ENCODE assay signal across 20 cellular contexts in the genomic region with DNA sequence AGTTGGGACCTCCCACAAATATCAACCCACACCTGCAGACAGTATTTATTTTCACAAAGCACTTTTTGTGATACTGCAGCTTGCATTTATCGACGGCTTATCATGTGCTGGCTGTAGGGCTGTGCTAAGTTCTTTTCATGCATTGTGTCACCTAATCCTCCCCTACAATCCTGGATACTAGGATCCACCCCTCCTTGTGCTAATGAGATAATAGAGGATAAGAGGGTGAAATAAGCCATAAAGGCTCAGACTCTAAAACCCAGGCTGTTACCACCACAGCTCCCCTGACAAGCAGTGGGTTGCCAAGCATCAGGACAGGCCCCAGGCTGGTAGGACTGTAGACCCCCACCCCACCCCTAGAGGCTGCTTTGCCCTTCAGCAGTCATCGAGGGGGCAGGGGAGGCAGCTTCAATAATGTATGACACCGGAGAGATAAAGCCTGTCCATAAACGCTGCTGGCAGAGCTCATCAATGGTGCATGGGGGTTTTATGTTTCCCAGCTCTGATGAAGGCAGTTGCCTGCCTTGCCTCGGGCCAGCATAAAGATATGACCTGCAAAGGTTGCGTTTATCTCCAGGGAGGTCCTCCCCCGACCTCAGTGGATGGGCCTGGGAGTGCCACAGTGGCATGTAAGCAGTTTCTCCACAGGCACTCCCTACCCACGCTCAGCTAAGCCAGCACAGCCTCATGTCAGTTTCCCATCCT.
DNase-seq lines count a peak whose midpoint lies in the region; FAIRE-seq and TF ChIP-seq lines count a peak whose summit lies in the region.
"Had no signal": no experiment of that assay in that cellular context is flagged by ENCODE, and none has a peak within 500 bp of the region (broad histone marks: within the 10 kb centered on the region; RNA-seq: fewer than 3 reads in every experiment).

No MANE protein-coding gene starts in this region.

- H3K4ac ChIP-seq in H1 (replicated peaks; ENCODE audit: insufficient read length, low read depth, low read length) = no peak overlapping the region

- H3K79me1 ChIP-seq in H1 (ENCODE audit: low read depth, low read length) = no peaks in the 10 kb centered on the region

- no peak overlapping the region for H3K4me3 ChIP-seq in H1 (ENCODE audit: extremely low read depth in 1 of 4, insufficient read depth in 2 of 4, low read depth in 3 of 4, low read length in 4 of 4)
- no peak overlapping the region for H3K4me3 ChIP-seq in neural progenitor cell
- no peak overlapping the region for H3K4me3 ChIP-seq in smooth muscle cell
- H3K4me3 ChIP-seq: BLaER1 treated with 17β-estradiol and CSF1 and Interleukin-3, amounts not matched to agents 10 nM and 100 nM; MG63 had no signal

- no peak overlapping the region for H3K23ac ChIP-seq in H1 (ENCODE audit: insufficient read length)

- no peak overlapping the region for H2BK5ac ChIP-seq in H1 (ENCODE audit: low read depth, low read length)

- H3K56ac ChIP-seq in H1 (replicated peaks; ENCODE audit: insufficient read length, low read depth, low read length) = no peak overlapping the region

- H3K36me3 ChIP-seq in H1 (ENCODE audit: control insufficient read depth in 2 of 4, insufficient read depth in 4 of 4, low read length in 3 of 4) = no peaks in the 10 kb centered on the region
- H3K36me3 ChIP-seq in neural progenitor cell = no peaks in the 10 kb centered on the region
- H3K36me3 ChIP-seq in smooth muscle cell (ENCODE audit: low read depth) = no peaks in the 10 kb centered on the region
- H3K36me3 ChIP-seq: BLaER1 treated with 17β-estradiol and CSF1 and Interleukin-3, amounts not matched to agents 10 nM and 100 nM; MG63 had no signal

- H3K4me2 ChIP-seq in H1 (ENCODE audit: insufficient read depth in 1 of 2, low read depth in 2 of 2, low read length in 2 of 2) (no peak overlapping the region), neural progenitor cell (peak overlapping the region; percentile 54), smooth muscle cell (no peak overlapping the region)
- H3K4me2 ChIP-seq: BLaER1 treated with 17β-estradiol and CSF1 and Interleukin-3, amounts not matched to agents 10 nM and 100 nM had no signal

- H2BK20ac ChIP-seq in H1 (ENCODE audit: low read length) = no peak overlapping the region

- no peak overlapping the region for H2BK12ac ChIP-seq in H1 (ENCODE audit: low read depth, low read length)

- H3K14ac ChIP-seq in H1 (ENCODE audit: insufficient read length) = peak overlapping the region; percentile 33

- H3K4me1 Mint-ChIP-seq in neural progenitor cell = peaks cover 24% of the 10 kb centered on the region
- H3K4me1 Mint-ChIP-seq: CD8-positive, alpha-beta memory T cell had no signal

- CTCF ChIA-PET in H1 (lab: Charles Lee; ENCODE audit: partially characterized antibody) = interaction anchor here (0.6 kb wide), 1 partner anchor 73 kb away, joined by 3 read pairs; no protein-coding TSS in a partner anchor

- H3K4me3 Mint-ChIP-seq in neural progenitor cell = peak overlapping the region; percentile 35
- H3K4me3 Mint-ChIP-seq: CD8-positive, alpha-beta memory T cell had no signal

- TF ChIP-seq POLR2A in H1 (IDR thresholded peaks at IDR 0.05; ENCODE audit: control extremely low read depth in 1 of 2, low read depth in 2 of 2, low read length in 2 of 2) = no peak

- DNase-seq in D341Med (ENCODE audit: low spot score) (peak; percentile 74), NCI-H1436 treated with DMSO at 0.1 percent for 48 hours (lab: John Stamatoyannopoulos, UW) (peak; percentile 28), H1 (ENCODE audit: low read depth in 1 of 2, low spot score in 2 of 2) (no peak), neural progenitor cell (ENCODE audit: low spot score) (peak; percentile 86), NOMO-1 treated with DMSO at 0.1 percent for 48 hours (lab: John Stamatoyannopoulos, UW; ENCODE audit: unreplicated experiment) (no peak), cerebellum (ENCODE audit: low spot score) (no peak), smooth muscle cell (lab: John Stamatoyannopoulos, UW; ENCODE audit: unreplicated experiment) (no peak)
- DNase-seq: CD8-positive, alpha-beta memory T cell; GF-D8; H7; NCI-H1092; NCI-H187; NCI-H2171; NCI-H446; NCI-H774 had no signal

- 0 out of 2 replicates have a peak, but pooled peaks cover 2% of the 10 kb centered on the region for H3K23me2 ChIP-seq in H1 (ENCODE audit: low read depth, low read length)

- no peak overlapping the region for H3K27ac ChIP-seq in H1 (ENCODE audit: low read depth, low read length)
- peak overlapping the region; percentile 45 for H3K27ac ChIP-seq in neural progenitor cell
- no peak overlapping the region for H3K27ac ChIP-seq in smooth muscle cell (ENCODE audit: low read depth)
- H3K27ac ChIP-seq: BLaER1 treated with 17β-estradiol and CSF1 and Interleukin-3, amounts not matched to agents 10 nM and 100 nM had no signal

- H3K79me2 ChIP-seq in H1 (ENCODE audit: control insufficient read depth in 1 of 2, insufficient read depth in 2 of 2, low read length in 2 of 2) = no peaks in the 10 kb centered on the region
- no peaks in the 10 kb centered on the region for H3K79me2 ChIP-seq in neural progenitor cell (ENCODE audit: low read depth)
- H3K79me2 ChIP-seq in smooth muscle cell (ENCODE audit: low read depth) = no peaks in the 10 kb centered on the region

- no peak overlapping the region for H4K91ac ChIP-seq in H1 (replicated peaks; ENCODE audit: insufficient read length, low read length)

- H3F3A ChIP-seq in neural progenitor cell (ENCODE audit: low read depth) (peaks cover 31% of the 10 kb centered on the region), smooth muscle cell (ENCODE audit: low read depth) (no peaks in the 10 kb centered on the region)

- H3K9me3 Mint-ChIP-seq in neural progenitor cell = peaks cover 15% of the 10 kb centered on the region

- H4K8ac ChIP-seq in H1 (ENCODE audit: extremely low read depth, insufficient read depth, low read length) = no peak overlapping the region

- peaks cover 0 to 2% (median 0%) of the 10 kb centered on the region in 4 experiments; a peak in 1 of 7 replicates for H3K27me3 ChIP-seq in H1 (replicated peaks in 1 of 4; ENCODE audit: control insufficient read depth in 3 of 4, extremely low read depth in 1 of 4, insufficient read depth in 3 of 4, low read length in 3 of 4)
- no peaks in the 10 kb centered on the region for H3K27me3 ChIP-seq in neural progenitor cell
- no peaks in the 10 kb centered on the region for H3K27me3 ChIP-seq in smooth muscle cell (ENCODE audit: low read depth)
- H3K27me3 ChIP-seq: MG63 had no signal

- H3K9me3 ChIP-seq in H1 (ENCODE audit: insufficient read depth in 2 of 2, low read depth in 1 of 2, low read length in 1 of 2) (peaks cover 0 to 3% of the 10 kb centered on the region in 2 experiments; a peak in 1 of 4 replicates), neural progenitor cell (ENCODE audit: low read depth) (no peaks in the 10 kb centered on the region), smooth muscle cell (replicated peaks; ENCODE audit: low read depth) (no peaks in the 10 kb centered on the region)

- TF ChIP-seq EP300 in H1 (IDR thresholded peaks at IDR 0.05; ENCODE audit: borderline replicate concordance in 1 of 2, low read depth in 2 of 2, low read length in 2 of 2) = no peak

- peaks cover 16% of the 10 kb centered on the region for H3K27me3 Mint-ChIP-seq in neural progenitor cell (ENCODE audit: insufficient read depth, low read depth)

- H2AFZ ChIP-seq in H1 (ENCODE audit: low read length) = no peak overlapping the region
- no peak overlapping the region for H2AFZ ChIP-seq in neural progenitor cell (replicated peaks)
- H2AFZ ChIP-seq in smooth muscle cell (ENCODE audit: low read depth) = no peak overlapping the region

- peak overlapping the region; percentile 72 for H3K27ac Mint-ChIP-seq in neural progenitor cell
- H3K27ac Mint-ChIP-seq: CD8-positive, alpha-beta memory T cell had no signal

- TF ChIP-seq CTCF in H1 (IDR thresholded peaks at IDR 0.05; ENCODE audit: control extremely low read depth in 1 of 3, insufficient read depth in 1 of 3, low read depth in 1 of 3, low read length in 3 of 3) (no peak), neural progenitor cell (IDR thresholded peaks at IDR 0.05) (peak; percentile 14), smooth muscle cell (IDR thresholded peaks at IDR 0.05; ENCODE audit: borderline replicate concordance, insufficient read depth, poor library complexity, severe bottlenecking) (no peak)

- no peak overlapping the region for H2BK120ac ChIP-seq in H1 (replicated peaks; ENCODE audit: low read depth, low read length)

- H4K20me1 ChIP-seq in H1 (replicated peaks in 1 of 2; ENCODE audit: control insufficient read depth in 1 of 2, insufficient read depth in 2 of 2, low read length in 2 of 2) (no peaks in the 10 kb centered on the region), neural progenitor cell (ENCODE audit: low read depth) (peaks cover 5% of the 10 kb centered on the region), smooth muscle cell (ENCODE audit: low read depth) (no peaks in the 10 kb centered on the region)
- H4K20me1 ChIP-seq: BLaER1 treated with 17β-estradiol and CSF1 and Interleukin-3, amounts not matched to agents 10 nM and 100 nM had no signal

- peaks cover 5% of the 10 kb centered on the region for H3K36me3 Mint-ChIP-seq in neural progenitor cell

- no peak overlapping the region; the same call in 1 of the 2 replicates for H2BK15ac ChIP-seq in H1 (ENCODE audit: low read length)

- POLR2A ChIA-PET in H1 (lab: Charles Lee; ENCODE audit: partially characterized antibody) = interaction anchor here (0.5 to 1.6 kb wide), 2 partner anchors 9 to 1734 kb away, joined by 3 read pairs; no protein-coding TSS in a partner anchor

- no peak overlapping the region for H2AK5ac ChIP-seq in H1 (ENCODE audit: low read depth, low read length)

- no peak overlapping the region for H4K5ac ChIP-seq in H1 (ENCODE audit: insufficient read length, low read depth, low read length)

- H3K18ac ChIP-seq in H1 (ENCODE audit: extremely low read depth, low read length) = no peak overlapping the region

- no peak for TF ChIP-seq RAD21 in H1 (IDR thresholded peaks at IDR 0.05 in 1 of 2, conservative IDR thresholded peaks at IDR 0.05 in 1 of 2; ENCODE audit: low read depth in 2 of 2, low read length in 2 of 2)

- FAIRE-seq in H1 (lab: Jason Lieb, UNC) = no peak
- FAIRE-seq: A204.1, GM12891, GM18507 had no signal

- H3K9ac ChIP-seq in H1 (replicated peaks in 1 of 4; ENCODE audit: extremely low read depth in 1 of 4, low read depth in 3 of 4, low read length in 3 of 4) (no peak overlapping the region), neural progenitor cell (no peak overlapping the region), smooth muscle cell (ENCODE audit: low read depth) (no peak overlapping the region)
- H3K9ac ChIP-seq: BLaER1 treated with 17β-estradiol and CSF1 and Interleukin-3, amounts not matched to agents 10 nM and 100 nM had no signal

- H3K4me1 ChIP-seq in H1 (replicated peaks in 1 of 4; ENCODE audit: control insufficient read depth in 3 of 4, insufficient read depth in 4 of 4, low read length in 3 of 4) (peaks cover 0 to 6% (median 2%) of the 10 kb centered on the region in 4 experiments; a peak in 3 of 7 replicates), neural progenitor cell (peaks cover 27% of the 10 kb centered on the region), smooth muscle cell (ENCODE audit: low read depth) (peaks cover 14% of the 10 kb centered on the region)

- 88% methylated on average over 9 of the region's 9 CpGs; no CpG with 5 or more reads in 1 of the 2 experiments for WGBS in H1 (ENCODE audit: extremely low coverage in 1 of 2, insufficient coverage in 1 of 2, insufficient read length in 1 of 2, insufficient replicate concordance in 2 of 2, low coverage in 1 of 2, low lambda C conversion rate in 2 of 2, missing lambda C conversion rate in 1 of 2), 2 experiments
- 58% methylated on average over 9 of the region's 9 CpGs for WGBS in smooth muscle cell (ENCODE audit: low lambda C conversion rate)

Comparison
In these comparisons a context has a peak if more than half of its experiments do, and no peak if none do; other contexts are left out.
1. DNase-seq: peak in D341Med (single experiment), NCI-H1436 treated with DMSO at 0.1 percent for 48 hours (single experiment) and neural progenitor cell (single experiment); none in H1 (0 of 2), NOMO-1 treated with DMSO at 0.1 percent for 48 hours (single experiment), cerebellum (single experiment) and smooth muscle cell (single experiment).